In the genomic region with DNA sequence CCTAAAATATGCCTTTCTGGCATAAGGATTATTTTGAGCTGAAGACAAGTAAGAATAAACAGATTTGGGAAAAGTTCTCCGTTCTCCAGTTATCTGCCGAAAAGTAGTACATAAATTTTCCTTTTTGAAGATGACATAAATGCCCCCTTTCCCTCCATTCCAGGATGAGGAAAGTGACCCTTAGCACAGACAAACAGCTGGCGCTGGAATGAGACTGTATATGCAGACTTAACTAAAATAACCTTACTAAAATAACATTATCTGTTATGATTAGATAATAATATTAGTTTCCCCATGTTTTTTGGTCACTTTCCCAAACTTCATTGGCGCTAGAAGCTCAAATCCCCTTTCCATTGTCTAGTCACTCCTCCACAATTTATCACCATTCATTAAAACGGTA, we compare ENCODE assay signal across 21 cellular contexts. TPM values are rescaled to one million over a fixed set of nuclear protein-coding genes. Genes with fewer than 3 reads are reported as not detected.
DNase-seq lines count a peak whose midpoint lies in the region; ATAC-seq and TF ChIP-seq lines count a peak whose summit lies in the region.
"Had no signal": no experiment of that assay in that cellular context is flagged by ENCODE, and none has a peak within 500 bp of the region (broad histone marks: within the 10 kb centered on the region; RNA-seq: fewer than 3 reads in every experiment).

No MANE protein-coding gene starts in this region.

- H3K4me3 Mint-ChIP-seq in MCF 10A (ENCODE audit: unreplicated experiment) = peak overlapping the region; percentile 51
- H3K4me3 Mint-ChIP-seq in activated T-helper 17 cell treated with anti-CD3 and anti-CD28 coated beads, Interleukin-2, amount 50 U/mL, for 72 hours = no peak overlapping the region
- H3K4me3 Mint-ChIP-seq: activated CD4-positive, alpha-beta T cell treated with anti-CD3 and anti-CD28 coated beads, Interleukin-2, amount 10 ng/mL, durations not matched to agents 7 days and 5 days; central memory CD8-positive, alpha-beta T cell had no signal

- H3K4me1 Mint-ChIP-seq in MCF 10A (ENCODE audit: insufficient read depth, unreplicated experiment) = peaks cover 76% of the 10 kb centered on the region
- no peaks in the 10 kb centered on the region for H3K4me1 Mint-ChIP-seq in activated T-helper 17 cell treated with anti-CD3 and anti-CD28 coated beads, Interleukin-2, amount 50 U/mL, for 72 hours
- H3K4me1 Mint-ChIP-seq: activated CD4-positive, alpha-beta T cell treated with anti-CD3 and anti-CD28 coated beads, Interleukin-2, amount 10 ng/mL, durations not matched to agents 7 days and 5 days; central memory CD8-positive, alpha-beta T cell had no signal

- no peaks in the 10 kb centered on the region for H3K36me3 Mint-ChIP-seq in MCF 10A (ENCODE audit: insufficient read depth, unreplicated experiment)
- H3K36me3 Mint-ChIP-seq in activated T-helper 17 cell treated with anti-CD3 and anti-CD28 coated beads, Interleukin-2, amount 50 U/mL, for 72 hours (ENCODE audit: low read depth) = no peaks in the 10 kb centered on the region

- H3K9me3 Mint-ChIP-seq in MCF 10A (ENCODE audit: unreplicated experiment) = no peaks in the 10 kb centered on the region
- H3K9me3 Mint-ChIP-seq in activated T-helper 17 cell treated with anti-CD3 and anti-CD28 coated beads, Interleukin-2, amount 50 U/mL, for 72 hours = no peaks in the 10 kb centered on the region
- H3K9me3 Mint-ChIP-seq: activated CD4-positive, alpha-beta T cell treated with anti-CD3 and anti-CD28 coated beads, Interleukin-2, amount 10 ng/mL, durations not matched to agents 7 days and 5 days; central memory CD8-positive, alpha-beta T cell had no signal

- TF ChIP-seq CTCF in MCF 10A (IDR thresholded peaks at IDR 0.05; ENCODE audit: unreplicated experiment) = no peak
- no peak for TF ChIP-seq CTCF in breast epithelium (IDR thresholded peaks at IDR 0.05)
- no peak for TF ChIP-seq CTCF in transverse colon (IDR thresholded peaks at IDR 0.05)

- TF ChIP-seq POLR2A in breast epithelium (IDR thresholded peaks at IDR 0.05) (no peak), transverse colon (IDR thresholded peaks at IDR 0.05) (no peak)

- POLR2A ChIA-PET in MCF 10A (lab: Yijun Ruan, JAX) = interaction anchor here (0.5 to 3.2 kb wide), 16 partner anchors 8 to 368 kb away, joined by 3 to 27 read pairs (median 4); no protein-coding TSS in a partner anchor

- whole genome bisulfite sequencing in transverse colon (ENCODE audit: low coverage in 1 of 2), 2 donors = 71 to 84% methylated on average over 5 of the region's 5 CpGs

- CTCF ChIA-PET in MCF 10A (lab: Yijun Ruan, JAX) = interaction anchor here (0.7 to 1.5 kb wide), 7 partner anchors 15 to 774 kb away, joined by 3 to 7 read pairs (median 3); no protein-coding TSS in a partner anchor

- no peaks in the 10 kb centered on the region for H3K27me3 Mint-ChIP-seq in MCF 10A (ENCODE audit: insufficient read depth, unreplicated experiment)
- H3K27me3 Mint-ChIP-seq in activated T-helper 17 cell treated with anti-CD3 and anti-CD28 coated beads, Interleukin-2, amount 50 U/mL, for 72 hours = no peaks in the 10 kb centered on the region
- H3K27me3 Mint-ChIP-seq: activated CD4-positive, alpha-beta T cell treated with anti-CD3 and anti-CD28 coated beads, Interleukin-2, amount 10 ng/mL, durations not matched to agents 7 days and 5 days; central memory CD8-positive, alpha-beta T cell had no signal

- no peaks in the 10 kb centered on the region for H3K9me3 ChIP-seq in breast epithelium
- H3K9me3 ChIP-seq in duodenal mucosa (ENCODE audit: control insufficient read depth in 1 of 2, low read length in 2 of 2) = no peaks in the 10 kb centered on the region
- no peaks in the 10 kb centered on the region for H3K9me3 ChIP-seq in muscle layer of colon (ENCODE audit: low read length)
- no peaks in the 10 kb centered on the region for H3K9me3 ChIP-seq in transverse colon
- H3K9me3 ChIP-seq: left lung, spleen, testis had no signal

- no peak for ATAC-seq in activated T-helper 17 cell treated with anti-CD3 and anti-CD28 coated beads, Interleukin-2, amount 50 U/mL, for 72 hours (replicated peaks)
- ATAC-seq in GM21723 (IDR thresholded peaks at IDR 0.05; ENCODE audit: unreplicated experiment) = no peak

- peak overlapping the region; percentile 96 for H3K27ac Mint-ChIP-seq in MCF 10A (ENCODE audit: low read depth, unreplicated experiment)
- no peak overlapping the region for H3K27ac Mint-ChIP-seq in activated T-helper 17 cell treated with anti-CD3 and anti-CD28 coated beads, Interleukin-2, amount 50 U/mL, for 72 hours
- H3K27ac Mint-ChIP-seq: activated CD4-positive, alpha-beta T cell treated with anti-CD3 and anti-CD28 coated beads, Interleukin-2, amount 10 ng/mL, durations not matched to agents 7 days and 5 days had no signal

- no peak for DNase-seq in MCF 10A (ENCODE audit: unreplicated experiment)
- DNase-seq in breast epithelium (ENCODE audit: low spot score in 2 of 2) = no peak
- DNase-seq in transverse colon = no peak
- no peak for DNase-seq in head of caudate nucleus
- DNase-seq: 8988T; activated CD4-positive, alpha-beta T cell treated with anti-CD3 and anti-CD28 coated beads, Interleukin-2, amount 10 ng/mL, durations not matched to agents 7 days and 5 days; activated CD8-positive, alpha-beta memory T cell treated with anti-CD3 and anti-CD28 coated beads, Interleukin-2, amount 50 U/mL, for 4 hours; activated gamma-delta T cell; C1 segment of cervical spinal cord; left lung; NCI-H1105; NCI-H774; spleen; testis had no signal

- H3K9ac ChIP-seq in duodenal mucosa (ENCODE audit: low read depth in 1 of 2, low read length in 2 of 2) (no peak overlapping the region), muscle layer of colon (ENCODE audit: low read length) (no peak overlapping the region)
- H3K9ac ChIP-seq: KMS-11, parathyroid adenoma had no signal

- H3K27me3 ChIP-seq in breast epithelium (no peaks in the 10 kb centered on the region), duodenal mucosa (ENCODE audit: control insufficient read depth in 1 of 2, insufficient read depth in 2 of 2, low read length in 2 of 2) (no peaks in the 10 kb centered on the region), muscle layer of colon (ENCODE audit: control insufficient read depth in 1 of 2, insufficient read depth in 2 of 2, low read length in 2 of 2) (no peaks in the 10 kb centered on the region), transverse colon (no peaks in the 10 kb centered on the region)
- H3K27me3 ChIP-seq: left lung, spleen, testis had no signal

- BruUV-seq in MCF 10A (replicated peaks; lab: Mats Ljungman, UMichigan) = TSS peak; percentile 79

- H3K36me3 ChIP-seq in breast epithelium (no peaks in the 10 kb centered on the region), duodenal mucosa (ENCODE audit: control insufficient read depth in 1 of 2, insufficient read depth in 2 of 2, low read length in 2 of 2) (no peaks in the 10 kb centered on the region), muscle layer of colon (ENCODE audit: insufficient read depth, low read length) (no peaks in the 10 kb centered on the region), transverse colon (no peaks in the 10 kb centered on the region)
- H3K36me3 ChIP-seq: left lung, spleen had no signal

- in situ Hi-C loops in transverse colon (cut with MboI; ENCODE audit: low pct_ligation_motif_present in 1 of 4, low pct_unique_long_range_greater_than_20kb in 1 of 4, low sequenced_read_pairs in 3 of 4) = loop anchor here in 1 of 4 donors (25.0 kb wide), 1 partner anchor 988 kb away; a partner anchor contains a TSS

- no peak for TF ChIP-seq EP300 in transverse colon (IDR thresholded peaks at IDR 0.05; ENCODE audit: low read depth)

- H3K4me3 ChIP-seq in breast epithelium (no peak overlapping the region), duodenal mucosa (ENCODE audit: low read depth in 1 of 2, low read length in 2 of 2) (no peak overlapping the region), muscle layer of colon (ENCODE audit: low read depth in 1 of 2, low read length in 2 of 2) (no peak overlapping the region), transverse colon (no peak overlapping the region)
- H3K4me3 ChIP-seq: left lung, spleen, testis had no signal

- intact Hi-C loops in MCF 10A (cut with micrococcal nuclease) (no loop called here), breast epithelium (cut with DNase I; ENCODE audit: low total_unique reads) (no loop called here), transverse colon (cut with DNase I; ENCODE audit: low total_unique reads) (no loop called here), head of caudate nucleus (cut with DNase I) (no loop called here)

- H3K27ac ChIP-seq in breast epithelium (no peak overlapping the region), duodenal mucosa (ENCODE audit: low read depth, low read length) (peak overlapping the region; percentile 36), muscle layer of colon (ENCODE audit: low read depth, low read length) (peak overlapping the region; percentile 27), transverse colon (peak overlapping the region; percentile 28 to 62 (median 45))
- H3K27ac ChIP-seq: KMS-11, parathyroid adenoma, spleen had no signal

- H3K4me1 ChIP-seq in breast epithelium = no peaks in the 10 kb centered on the region
- H3K4me1 ChIP-seq in duodenal mucosa (ENCODE audit: control insufficient read depth in 1 of 2, insufficient read depth in 2 of 2, low read length in 2 of 2) = no peaks in the 10 kb centered on the region
- peaks cover 66% of the 10 kb centered on the region for H3K4me1 ChIP-seq in muscle layer of colon (ENCODE audit: insufficient read depth, low read length)
- H3K4me1 ChIP-seq in transverse colon = peaks cover 0 to 41% (median 13%) of the 10 kb centered on the region in 4 donors
- H3K4me1 ChIP-seq: spleen had no signal

RNA-seq across cellular contexts. Expression of a gene that starts 21.5 kb away (rescaled TPM):
- 74.8 and 83.7 TPM in 2 replicates for total RNA-seq in MCF 10A (2022)
- 10 to 100 TPM; 32.4 to 59.7 (median 54.4) TPM for total RNA-seq in breast epithelium
- total RNA-seq in transverse colon = 10 to 100 TPM in 1 of 4 donors, 1 to 10 TPM in 2, under 1 TPM in 1; 0.40 to 20.6 (median 7.5) TPM
- not detected for total RNA-seq in activated T-helper 17 cell treated with anti-CD3 and anti-CD28 coated beads, Interleukin-2, amount 50 U/mL, for 72 hours
- total RNA-seq: activated CD4-positive, alpha-beta T cell treated with anti-CD3 and anti-CD28 coated beads, Interleukin-2, amount 10 ng/mL, durations not matched to agents 7 days and 5 days had no signal

Comparison
In these comparisons a context has a peak if more than half of its experiments do, and no peak if none do; other contexts are left out.
1. H3K27ac ChIP-seq: peak in duodenal mucosa (single experiment), muscle layer of colon (single experiment) and transverse colon (4 of 4); none in breast epithelium (0 of 2).